In genomic region chr4:143372093-143372915, GRCh38 we compare ENCODE assay signal across 12 cellular contexts. TPM values are rescaled to one million over a fixed set of nuclear protein-coding genes. Genes with fewer than 3 reads are reported as not detected.
A peak's percentile ranks its signal among the peaks of the same experiment; 100 is the strongest.
DNase-seq lines count a peak whose midpoint lies in the region; ATAC-seq and TF ChIP-seq lines count a peak whose summit lies in the region.
"Had no signal": no experiment of that assay in that cellular context is flagged by ENCODE, and none has a peak within 500 bp of the region (broad histone marks: within the 10 kb centered on the region; RNA-seq: fewer than 3 reads in every experiment).

No MANE protein-coding gene starts in this region.

- H3K27me3 Mint-ChIP-seq in stimulated activated naive B cell treated with anti-CD40 and anti-IgM and Interleukin-4, amounts not matched to agents 10 μg/mL and 1 μg/mL and 100 μg/mL, for 72 hours, result no peaks in the 10 kb centered on the region

- peak overlapping the region; percentile 95 for H3K27ac Mint-ChIP-seq in stimulated activated naive B cell treated with anti-CD40 and anti-IgM and Interleukin-4, amounts not matched to agents 10 μg/mL and 1 μg/mL and 100 μg/mL, for 72 hours
- H3K27ac Mint-ChIP-seq: activated CD4-positive, alpha-beta memory T cell treated with anti-CD3 and anti-CD28 coated beads, Interleukin-2, amount 10 ng/mL, durations not matched to agents 7 days and 5 days had no signal

- H3K4me1 Mint-ChIP-seq in stimulated activated naive B cell treated with anti-CD40 and anti-IgM and Interleukin-4, amounts not matched to agents 10 μg/mL and 1 μg/mL and 100 μg/mL, for 72 hours, result peaks cover 38 to 56% of the 10 kb centered on the region in 2 donors
- H3K4me1 Mint-ChIP-seq: activated CD4-positive, alpha-beta memory T cell treated with anti-CD3 and anti-CD28 coated beads, Interleukin-2, amount 10 ng/mL, durations not matched to agents 7 days and 5 days had no signal

- H3K27ac ChIP-seq in right lobe of liver, result no peak overlapping the region
- H3K27ac ChIP-seq: HL-60, pancreas had no signal

- H3K4me3 ChIP-seq in right lobe of liver, result no peak overlapping the region
- H3K4me3 ChIP-seq: pancreas had no signal

- peak; percentile 41 for ATAC-seq in GM19043 (IDR thresholded peaks at IDR 0.05; ENCODE audit: low read depth, unreplicated experiment)
- peak; percentile 89 for ATAC-seq in HG02610 (IDR thresholded peaks at IDR 0.05; ENCODE audit: unreplicated experiment)
- peak; percentile 75 for ATAC-seq in HG03442 (IDR thresholded peaks at IDR 0.05; ENCODE audit: unreplicated experiment)
- ATAC-seq in stimulated activated naive B cell treated with anti-CD40 and anti-IgM and Interleukin-4, amounts not matched to agents 10 μg/mL and 1 μg/mL and 100 μg/mL, for 72 hours (replicated peaks), result peak; percentile 62 to 64
- ATAC-seq in right lobe of liver, result no peak
- ATAC-seq: pancreas had no signal

- H3K36me3 ChIP-seq in right lobe of liver, result no peaks in the 10 kb centered on the region
- H3K36me3 ChIP-seq: pancreas had no signal

- no peak for TF ChIP-seq CTCF in right lobe of liver (IDR thresholded peaks at IDR 0.05)

- H3K36me3 Mint-ChIP-seq in stimulated activated naive B cell treated with anti-CD40 and anti-IgM and Interleukin-4, amounts not matched to agents 10 μg/mL and 1 μg/mL and 100 μg/mL, for 72 hours, result peaks cover 10 to 12% of the 10 kb centered on the region in 2 donors

- no peaks in the 10 kb centered on the region for H3K27me3 ChIP-seq in right lobe of liver
- H3K27me3 ChIP-seq: pancreas had no signal

- H3K4me3 Mint-ChIP-seq in stimulated activated naive B cell treated with anti-CD40 and anti-IgM and Interleukin-4, amounts not matched to agents 10 μg/mL and 1 μg/mL and 100 μg/mL, for 72 hours, result peak overlapping the region; percentile 5 to 44
- H3K4me3 Mint-ChIP-seq: activated CD4-positive, alpha-beta memory T cell treated with anti-CD3 and anti-CD28 coated beads, Interleukin-2, amount 10 ng/mL, durations not matched to agents 7 days and 5 days had no signal

- peaks cover 0 to 10% (median 4%) of the 10 kb centered on the region in 4 donors for H3K4me1 ChIP-seq in right lobe of liver

- H3K9me3 Mint-ChIP-seq in stimulated activated naive B cell treated with anti-CD40 and anti-IgM and Interleukin-4, amounts not matched to agents 10 μg/mL and 1 μg/mL and 100 μg/mL, for 72 hours, result no peaks in the 10 kb centered on the region

- H3K9me3 ChIP-seq in right lobe of liver, result no peaks in the 10 kb centered on the region
- H3K9me3 ChIP-seq: pancreas had no signal

- intact Hi-C loops in right lobe of liver (cut with DNase I), result no loop called here

- no peak for DNase-seq in stimulated activated naive B cell treated with anti-CD40 and anti-IgM and Interleukin-4, amounts not matched to agents 10 μg/mL and 1 μg/mL and 100 μg/mL, for 72 hours
- DNase-seq in right lobe of liver (no peak), DMS53 (lab: John Stamatoyannopoulos, UW) (no peak), NCI-H187 (lab: John Stamatoyannopoulos, UW) (no peak)
- DNase-seq: activated CD4-positive, alpha-beta memory T cell treated with anti-CD3 and anti-CD28 coated beads, Interleukin-2, amount 10 ng/mL, durations not matched to agents 7 days and 5 days; kidney glomerular epithelial cell; NCI-H1417 treated with DMSO at 0.1 percent for 48 hours; pancreas had no signal

- WGBS in right lobe of liver (ENCODE audit: insufficient coverage, low coverage, low lambda C conversion rate, missing lambda C conversion rate), result 67% methylated on average over 1 of the region's 1 CpG

- TF ChIP-seq POLR2A in right lobe of liver (IDR thresholded peaks at IDR 0.05), result no peak

RNA-seq across cellular contexts. Expression of gene GAB1, which starts 35.6 kb away (rescaled TPM):
- 10 to 100 TPM in 2 of 6 experiments, 1 to 10 TPM in 4; 7.0 to 13.0 (median 9.7) TPM for total RNA-seq in right lobe of liver

Comparison
In these comparisons a context has a peak if more than half of its experiments do, and no peak if none do; other contexts are left out.
1. ATAC-seq: peak in GM19043 (single experiment), HG02610 (single experiment), HG03442 (single experiment) and stimulated activated naive B cell treated with anti-CD40 and anti-IgM and Interleukin-4, amounts not matched to agents 10 μg/mL and 1 μg/mL and 100 μg/mL, for 72 hours (2 of 2); none in right lobe of liver (0 of 4).